In the genomic region with DNA sequence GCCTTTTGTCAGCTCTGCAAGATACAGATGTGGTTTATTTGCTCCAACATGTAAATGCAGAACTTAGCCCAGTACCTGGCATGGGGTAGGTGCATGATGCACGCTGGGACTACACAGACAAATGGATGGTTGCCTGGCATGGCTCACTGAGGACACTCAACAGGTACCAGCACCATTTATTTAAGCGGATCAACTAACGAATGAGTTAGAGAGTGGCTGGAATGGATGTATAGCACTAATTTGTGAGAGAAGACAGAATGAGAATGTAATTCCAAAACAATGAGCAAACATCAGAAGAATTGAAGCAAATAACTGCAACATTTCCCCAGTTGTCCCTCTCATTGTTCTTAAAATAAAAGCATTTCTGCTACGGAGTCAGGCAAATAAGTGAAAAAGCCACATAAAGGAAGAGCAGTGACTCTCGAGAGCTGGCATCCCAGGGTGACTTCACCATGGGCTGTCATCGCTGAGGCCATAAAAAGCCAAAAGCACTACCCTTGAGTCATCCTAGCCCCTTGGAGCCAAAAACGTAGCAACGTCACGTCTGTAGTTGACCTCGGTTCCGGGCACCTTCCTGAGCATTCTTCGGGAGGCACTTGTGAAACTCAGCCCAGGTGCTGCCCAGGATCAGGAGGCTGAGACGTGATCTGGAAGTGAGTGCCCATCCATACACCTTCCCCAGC, we compare ENCODE assay signal across 33 cellular contexts.
DNase-seq lines count a peak whose midpoint lies in the region; ATAC-seq and TF ChIP-seq lines count a peak whose summit lies in the region.
"Had no signal": no experiment of that assay in that cellular context is flagged by ENCODE, and none has a peak within 500 bp of the region (broad histone marks: within the 10 kb centered on the region; RNA-seq: fewer than 3 reads in every experiment).

No MANE protein-coding gene starts in this region.

- H2AFZ ChIP-seq in GM23248 (no peak overlapping the region), mammary epithelial cell (ENCODE audit: low read depth, low read length) (no peak overlapping the region)

- H3K36me3 ChIP-seq in GM23248 (ENCODE audit: low read depth) (no peaks in the 10 kb centered on the region), mammary epithelial cell (ENCODE audit: insufficient read depth, low read length) (no peaks in the 10 kb centered on the region), testis (ENCODE audit: low read depth, missing control alignments) (no peaks in the 10 kb centered on the region)
- H3K36me3 ChIP-seq: BE2C, colonic mucosa, neutrophil, prostate gland, sigmoid colon, tibial artery had no signal

- H3K4me2 ChIP-seq in GM23248 (ENCODE audit: unreplicated experiment) = no peak overlapping the region
- no peak overlapping the region for H3K4me2 ChIP-seq in mammary epithelial cell (ENCODE audit: insufficient read depth, low read depth, low read length)
- H3K4me2 ChIP-seq: A549 had no signal

- H3F3A ChIP-seq in GM23248 (ENCODE audit: insufficient read depth) = no peaks in the 10 kb centered on the region

- DNase-seq in 8988T = peak; percentile 50
- DNase-seq in GM23248 = peak; percentile 64
- DNase-seq in RKO (ENCODE audit: low spot score) = peak; percentile 60
- peak; percentile 79 for DNase-seq in islet precursor cell
- no peak for DNase-seq in left colon
- DNase-seq in mammary epithelial cell = no peak
- DNase-seq in testis = no peak
- DNase-seq: activated CD4-positive, alpha-beta memory T cell treated with anti-CD3 and anti-CD28 coated beads, Interleukin-2, amount 10 ng/mL, durations not matched to agents 7 days and 5 days; activated CD8-positive, alpha-beta memory T cell treated with anti-CD3 and anti-CD28 coated beads, Interleukin-2, amount 50 U/mL, for 48 hours; amygdala; BE2C; CD8-positive, alpha-beta memory T cell; colonic mucosa; DMS153; effector CD8-positive, alpha-beta T cell; erythroblast; GF-D8; Kasumi-1; mesenchymal stem cell; NCI-H187; NCI-H526; sigmoid colon; stimulated activated naive CD8-positive, alpha-beta T cell treated with anti-CD3 and anti-CD28 coated beads, Interleukin-15, Interleukin-2, amounts not matched to agents 100 U/mL and 50 U/mL, for 24 hours; T-helper 1 cell; tibial artery had no signal

- H3K4me3 ChIP-seq in GM23248 (no peak overlapping the region), mammary epithelial cell (replicated peaks in 1 of 3; ENCODE audit: insufficient read depth in 1 of 3, low read depth in 2 of 3, low read length in 3 of 3) (no peak overlapping the region), testis (no peak overlapping the region)
- H3K4me3 ChIP-seq: A549, colonic mucosa, prostate gland, sigmoid colon, tibial artery had no signal

- dilution Hi-C loops in mammary epithelial cell (cut with HindIII; ENCODE audit: low sequenced_read_pairs) = no loop called here

- H3K79me2 ChIP-seq in GM23248 (ENCODE audit: insufficient read depth) (no peaks in the 10 kb centered on the region), mammary epithelial cell (ENCODE audit: insufficient read depth, low read length) (no peaks in the 10 kb centered on the region)

- in situ Hi-C loops in GM23248 (cut with MboI) = no loop called here
- in situ Hi-C loops in mammary epithelial cell (cut with MboI; ENCODE audit: low sequenced_read_pairs in 2 of 2) = no loop called here

- ATAC-seq in left colon (no peak), HG03520 (IDR thresholded peaks at IDR 0.05; ENCODE audit: unreplicated experiment) (no peak)
- ATAC-seq: A549; activated CD4-positive, CD25-positive, alpha-beta regulatory T cell treated with anti-CD3 and anti-CD28 coated beads, Interleukin-2, amount 50 U/mL, for 24 hours; activated T-helper 17 cell treated with anti-CD3 and anti-CD28 coated beads, Interleukin-2, amount 50 U/mL, for 72 hours; Panc1; stimulated activated naive CD8-positive, alpha-beta T cell treated with anti-CD3 and anti-CD28 coated beads, Interleukin-15, Interleukin-2, amounts not matched to agents 100 U/mL and 50 U/mL, for 24 hours had no signal

- H3K4me1 ChIP-seq in GM23248 (ENCODE audit: insufficient read depth) = peaks cover 4% of the 10 kb centered on the region; the same call in 1 of the 2 replicates
- H3K4me1 ChIP-seq in mammary epithelial cell (ENCODE audit: insufficient read depth, low read length) = no peaks in the 10 kb centered on the region
- H3K4me1 ChIP-seq in testis = peaks cover 6% of the 10 kb centered on the region
- H3K4me1 ChIP-seq: A549, colonic mucosa, prostate gland, tibial artery had no signal

- H3K9ac ChIP-seq in GM23248 (no peak overlapping the region), mammary epithelial cell (ENCODE audit: insufficient read depth, low read length) (no peak overlapping the region)

- peaks cover 29% of the 10 kb centered on the region for H3K27me3 ChIP-seq in GM23248 (replicated peaks; ENCODE audit: insufficient read depth)
- no peaks in the 10 kb centered on the region for H3K27me3 ChIP-seq in mammary epithelial cell (ENCODE audit: insufficient read depth, low read length)
- no peaks in the 10 kb centered on the region for H3K27me3 ChIP-seq in testis
- H3K27me3 ChIP-seq: BE2C, colonic mucosa had no signal

- H3K9me3 ChIP-seq in GM23248 (ENCODE audit: low read depth) (no peaks in the 10 kb centered on the region), mammary epithelial cell (replicated peaks; ENCODE audit: insufficient read depth, low read length) (no peaks in the 10 kb centered on the region), testis (no peaks in the 10 kb centered on the region)
- H3K9me3 ChIP-seq: A549, BE2C, colonic mucosa, neutrophil, prostate gland, sigmoid colon, tibial artery had no signal

- no peak for TF ChIP-seq CTCF in mammary epithelial cell (conservative IDR thresholded peaks at IDR 0.05 in 1 of 2, IDR thresholded peaks at IDR 0.05 in 1 of 2; ENCODE audit: extremely low read depth in 1 of 2, insufficient read depth in 1 of 2, low read depth in 1 of 2, low read length in 2 of 2)
- TF ChIP-seq CTCF in testis (IDR thresholded peaks at IDR 0.05) = no peak

- H4K20me1 ChIP-seq in GM23248 (ENCODE audit: insufficient read depth) (no peaks in the 10 kb centered on the region), mammary epithelial cell (ENCODE audit: insufficient read depth, low read length) (no peaks in the 10 kb centered on the region)

- intact Hi-C loops in left colon (cut with DNase I, micrococcal nuclease) = no loop called here
- intact Hi-C loops in mammary epithelial cell (cut with micrococcal nuclease) = no loop called here
- intact Hi-C loops in testis (cut with DNase I; ENCODE audit: low total_unique reads) = no loop called here

- no peak for TF ChIP-seq POLR2A in testis (IDR thresholded peaks at IDR 0.05)

- H3K9me2 ChIP-seq in GM23248 (ENCODE audit: insufficient read depth) = no peaks in the 10 kb centered on the region

- no peak overlapping the region for H3K27ac ChIP-seq in GM23248
- H3K27ac ChIP-seq in mammary epithelial cell (ENCODE audit: insufficient read depth, low read depth, low read length) = no peak overlapping the region
- H3K27ac ChIP-seq in testis = no peak overlapping the region
- H3K27ac ChIP-seq: A549, colonic mucosa, HL-60, neutrophil, prostate gland, sigmoid colon, tibial artery had no signal

- BruUV-seq in mammary epithelial cell (replicated peaks; lab: Mats Ljungman, UMichigan) = no TSS peak

- CTCF ChIA-PET in mammary epithelial cell (lab: Charles Lee; ENCODE audit: low non-redundant PET) = no interaction called here

- WGBS in GM23248 (ENCODE audit: low coverage in 1 of 2, low lambda C conversion rate in 2 of 2, missing lambda C conversion rate in 2 of 2), 2 experiments = 21 to 24% methylated on average over 13 of the region's 13 CpGs
- WGBS in mammary epithelial cell (ENCODE audit: low coverage, missing lambda C conversion rate) = 76% methylated on average over 5 of the region's 13 CpGs
- WGBS in testis, 2 donors = 79 to 88% methylated on average over 11 to 13 of the region's 13 CpGs

Comparison
In these comparisons a context has a peak if more than half of its experiments do, and no peak if none do; other contexts are left out.
1. DNase-seq: peak in 8988T (single experiment), GM23248 (single experiment), RKO (single experiment) and islet precursor cell (single experiment); none in left colon (0 of 2), mammary epithelial cell (single experiment) and testis (single experiment).